8 cellular contexts compared by ENCODE assay signal in the genomic region with DNA sequence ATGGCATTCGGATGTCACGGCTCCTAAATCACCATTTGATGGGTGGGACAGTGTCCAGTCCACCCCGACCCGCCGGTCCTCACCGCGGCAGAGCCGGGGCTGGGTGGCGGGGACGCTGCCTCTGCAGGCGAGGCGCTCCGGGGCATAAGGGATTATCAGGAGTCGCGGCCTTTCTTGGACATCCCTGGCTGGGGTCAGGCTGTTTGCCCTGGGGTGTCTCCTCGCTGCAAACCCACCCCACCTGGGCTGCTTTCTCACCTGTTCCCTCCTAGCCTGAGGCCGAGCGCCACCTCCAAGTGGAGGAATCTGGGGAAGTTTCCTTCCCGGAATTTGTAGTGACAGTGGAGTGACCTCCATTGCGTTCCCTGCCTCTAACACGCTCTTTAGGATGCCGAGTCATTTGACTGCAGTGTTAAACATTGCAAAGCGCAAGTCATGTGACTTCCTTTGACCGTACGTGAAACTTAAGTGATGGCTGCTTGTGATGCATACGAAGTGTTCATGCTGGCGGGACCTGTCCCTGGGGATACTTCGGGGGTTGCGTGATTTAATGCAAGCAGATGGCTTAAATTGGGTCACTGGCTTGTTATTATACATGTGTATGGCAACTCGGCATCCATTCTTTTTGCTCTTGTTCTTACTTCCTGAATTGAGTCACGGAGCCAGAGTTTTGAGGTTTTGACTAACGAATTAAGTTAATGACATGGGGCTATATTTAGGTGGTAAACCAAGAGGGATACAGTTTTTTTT. TPM values are rescaled to one million over a fixed set of nuclear protein-coding genes. Genes with fewer than 3 reads are reported as not detected.
DNase-seq lines count a peak whose midpoint lies in the region; ATAC-seq and TF ChIP-seq lines count a peak whose summit lies in the region.

No MANE protein-coding gene starts in this region.

- DNase-seq in BE2C = peak; percentile 68
- DNase-seq in NCI-H524 (lab: John Stamatoyannopoulos, UW) = peak; percentile 54 to 76
- DNase-seq in activated CD4-positive, alpha-beta T cell treated with anti-CD3 and anti-CD28 coated beads, Interleukin-2, amount 50 U/mL, for 4 hours = peak; percentile 24 to 30
- peak in 1 of 2 donors; percentile 62 for DNase-seq in lower leg skin (ENCODE audit: low spot score in 2 of 2)
- peak; percentile 24 to 52 (median 37) for DNase-seq in stimulated activated CD4-positive, alpha-beta T cell treated with anti-CD3 and anti-CD28 coated beads, TNF-alpha, amount 100 ng/mL, for 48 hours (ENCODE audit: low read depth in 3 of 3)

- H3K9me3 ChIP-seq in BE2C (no peaks in the 10 kb centered on the region), ectodermal cell (ENCODE audit: control insufficient read depth, low read length) (no peaks in the 10 kb centered on the region)

- TF ChIP-seq POLR2A in lower leg skin (IDR thresholded peaks at IDR 0.05) = no peak

- ATAC-seq in GM19035 (IDR thresholded peaks at IDR 0.05; ENCODE audit: unreplicated experiment) = peak; percentile 92
- ATAC-seq in HG03342 (IDR thresholded peaks at IDR 0.05; ENCODE audit: unreplicated experiment) = peak; percentile 91

- 4% methylated on average over 32 of the region's 32 CpGs for WGBS in ectodermal cell, 2 experiments
- WGBS in lower leg skin, 2 donors = 0% methylated on average over 16 to 19 of the region's 32 CpGs

- H3K36me3 ChIP-seq in BE2C (no peaks in the 10 kb centered on the region), ectodermal cell (ENCODE audit: control insufficient read depth, insufficient read depth, low read length) (no peaks in the 10 kb centered on the region)

- no peak for TF ChIP-seq CTCF in BE2C (IDR thresholded peaks at IDR 0.05; ENCODE audit: low read depth, low read length)
- no peak for TF ChIP-seq CTCF in lower leg skin (IDR thresholded peaks at IDR 0.05)

- H3K4me3 ChIP-seq in BE2C (ENCODE audit: low read depth, low read length) = peak overlapping the region; percentile 61
- H3K4me3 ChIP-seq in ectodermal cell (ENCODE audit: insufficient read depth, low read depth, low read length) = peak overlapping the region; percentile 72
- peak overlapping the region; percentile 80 for H3K4me3 ChIP-seq in lower leg skin (ENCODE audit: low read depth, poor library complexity, severe bottlenecking)

- intact Hi-C loops in lower leg skin (cut with DNase I; ENCODE audit: low total_unique reads) = no loop called here

- H3K27ac ChIP-seq in ectodermal cell (ENCODE audit: insufficient read depth, low read depth, low read length, poor library complexity, severe bottlenecking) = no peak overlapping the region

- peaks cover 2% of the 10 kb centered on the region; the same call in 1 of the 2 replicates for H3K4me1 ChIP-seq in BE2C
- H3K4me1 ChIP-seq in ectodermal cell (ENCODE audit: control insufficient read depth, insufficient read depth, low read length) = no peaks in the 10 kb centered on the region

- H3K27me3 ChIP-seq in BE2C (no peaks in the 10 kb centered on the region), ectodermal cell (ENCODE audit: control insufficient read depth, insufficient read depth, low read length, poor library complexity, severe bottlenecking) (peaks cover 26% of the 10 kb centered on the region)

RNA-seq across cellular contexts. Expression of gene LGALS8, which starts 0.5 kb away (rescaled TPM):
- polyA plus RNA-seq in BE2C (2012; ENCODE audit: insufficient read depth, insufficient read length, low read depth) = 19.1 TPM
- polyA plus RNA-seq in ectodermal cell (2013, experiment 1 of 4) = 12.9 TPM
- 13.3 TPM for polyA plus RNA-seq in ectodermal cell (2013, experiment 2 of 4)
- 10.0 TPM for polyA plus RNA-seq in ectodermal cell (2013, experiment 3 of 4)
- 9.8 TPM for polyA plus RNA-seq in ectodermal cell (2013, experiment 4 of 4)
- 100 to 1,000 TPM in 1 of 4 donors, 10 to 100 TPM in 3; 80.2 to 138 (median 89.4) TPM for total RNA-seq in lower leg skin
